Comparison of ENCODE assay signal across 8 cellular contexts in the genomic region with DNA sequence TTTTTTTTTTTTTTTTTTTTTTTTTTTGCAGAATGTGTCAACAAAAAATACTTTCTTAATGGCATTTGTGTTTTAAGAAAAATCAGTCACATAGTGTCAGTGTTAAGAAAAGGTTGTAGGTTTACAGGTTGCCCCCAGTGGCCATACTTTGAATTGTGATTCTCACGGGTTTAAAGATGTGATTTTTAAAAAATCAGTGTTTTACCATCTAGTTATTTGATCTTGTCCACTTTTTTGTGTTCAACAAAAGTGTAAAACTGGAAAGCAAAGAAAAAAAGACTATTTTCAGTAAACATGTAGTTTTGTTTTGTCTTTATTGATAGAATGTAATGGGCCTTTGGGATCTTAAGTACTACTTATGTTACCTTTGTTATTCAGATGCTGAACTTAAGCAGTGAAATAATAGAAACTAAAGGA. TPM values are rescaled to one million over a fixed set of nuclear protein-coding genes. Genes with fewer than 3 reads are reported as not detected.
DNase-seq lines count a peak whose midpoint lies in the region; ATAC-seq and TF ChIP-seq lines count a peak whose summit lies in the region.

No MANE protein-coding gene starts in this region.

- peak; percentile 5 for DNase-seq in NCI-H2107 treated with DMSO at 0.1 percent for 48 hours (lab: John Stamatoyannopoulos, UW; ENCODE audit: unreplicated experiment)
- DNase-seq in NCI-H2107 (lab: John Stamatoyannopoulos, UW): no peak
- peak; percentile 24 for DNase-seq in RWPE1 (ENCODE audit: low spot score)
- DNase-seq in retinal pigment epithelial cell (ENCODE audit: low read depth): no peak
- DNase-seq in middle frontal gyrus (ENCODE audit: extremely low spot score, low spot score): no peak

- CTCF ChIA-PET in RWPE1 (lab: Yijun Ruan, JAX): interaction anchor here (0.6 kb wide), 1 partner anchor 104 kb away, joined by 4 read pairs; no protein-coding TSS in a partner anchor

- H3K27ac ChIP-seq in RWPE1: no peak overlapping the region

- no peak overlapping the region for H3K4me3 ChIP-seq in retinal pigment epithelial cell (ENCODE audit: low read length)

- POLR2A ChIA-PET in RWPE1 (lab: Yijun Ruan, JAX; ENCODE audit: low non-redundant PET): no interaction called here

- TF ChIP-seq CTCF in RWPE1 (conservative IDR thresholded peaks at IDR 0.05; ENCODE audit: low read depth) (peak; percentile 51), retinal pigment epithelial cell (conservative IDR thresholded peaks at IDR 0.05; ENCODE audit: low read depth, low read length) (peak; percentile 64)

- ATAC-seq in GM21529 (IDR thresholded peaks at IDR 0.05; ENCODE audit: unreplicated experiment) (peak; percentile 45), esophagus mucosa (peak; percentile 58), HG03460 (IDR thresholded peaks at IDR 0.05; ENCODE audit: unreplicated experiment) (no peak)

RNA-seq across cellular contexts. Expression of gene SUV39H2, which starts 25.7 kb away (rescaled TPM):
- total RNA-seq in esophagus mucosa: 8.8 TPM

RNA-seq across cellular contexts. Expression of gene DCLRE1C, which starts 49.6 kb away (rescaled TPM):
- total RNA-seq in esophagus mucosa: 17.5 TPM

RNA-seq across cellular contexts. Expression of gene MEIG1, which starts 54.9 kb away (rescaled TPM):
- not detected for total RNA-seq in esophagus mucosa

Comparison
In these comparisons a context has a peak if more than half of its experiments do, and no peak if none do; other contexts are left out.
1. DNase-seq: peak in NCI-H2107 treated with DMSO at 0.1 percent for 48 hours (single experiment) and RWPE1 (single experiment); none in NCI-H2107 (single experiment), retinal pigment epithelial cell (single experiment) and middle frontal gyrus (single experiment).